1 cellular context compared by ENCODE assay signal in the genomic region with DNA sequence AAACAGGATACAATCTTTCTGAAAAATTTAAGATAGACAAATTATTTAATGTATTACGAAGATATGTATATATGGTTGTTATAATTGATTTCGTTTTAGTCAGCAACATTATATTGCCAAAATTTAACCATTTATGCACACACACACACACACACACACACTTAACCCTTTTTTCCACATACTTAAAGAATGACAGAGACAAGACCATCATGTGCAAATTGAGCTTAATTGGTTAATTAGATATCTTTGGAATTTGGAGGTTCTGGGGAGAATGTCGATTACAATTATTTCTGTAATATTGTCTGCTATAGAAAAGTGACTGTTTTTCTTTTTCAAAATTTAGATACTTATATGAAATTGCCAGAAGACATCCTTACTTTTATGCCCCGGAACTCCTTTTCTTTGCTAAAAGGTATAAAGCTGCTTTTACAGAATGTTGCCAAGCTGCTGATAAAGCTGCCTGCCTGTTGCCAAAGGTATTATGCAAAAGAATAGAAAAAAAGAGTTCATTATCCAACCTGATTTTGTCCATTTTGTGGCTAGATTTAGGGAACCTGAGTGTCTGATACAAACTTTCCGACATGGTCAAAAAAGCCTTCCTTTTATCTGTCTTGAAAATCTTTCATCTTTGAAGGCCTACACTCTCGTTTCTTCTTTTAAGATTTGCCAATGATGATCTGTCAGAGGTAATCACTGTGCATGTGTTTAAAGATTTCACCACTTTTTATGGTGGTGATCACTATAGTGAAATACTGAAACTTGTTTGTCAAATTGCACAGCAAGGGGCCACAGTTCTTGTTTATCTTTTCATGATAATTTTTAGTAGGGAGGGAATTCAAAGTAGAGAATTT.
TF ChIP-seq lines count a peak whose summit lies in the region.

No MANE protein-coding gene starts in this region.

TF ChIP-seq in HepG2, 621 proteins besides CTCF, POLR2A, EP300 and RAD21 (continued from another document):
- no peak for TF ChIP-seq ZNF280D (CRISPR knock-in tag; IDR thresholded peaks at IDR 0.05)
- TF ChIP-seq RBFOX2 (IDR thresholded peaks at IDR 0.05; ENCODE audit: low read depth, low read length), result peak; percentile 73
- TF ChIP-seq BCL6 (CRISPR knock-in tag; IDR thresholded peaks at IDR 0.05), result peak; percentile 8; the same call in 1 of the 2 replicates
- 0 out of 2 replicates have a peak, but pooled peaks have one; percentile 29 for TF ChIP-seq KAT8 (CRISPR knock-in tag; IDR thresholded peaks at IDR 0.05)
- no peak for TF ChIP-seq XRCC5 (optimal IDR thresholded peaks at IDR 0.05; ENCODE audit: low read length)
- TF ChIP-seq PHF5A (CRISPR knock-in tag; IDR thresholded peaks at IDR 0.05; ENCODE audit: low read depth, unreplicated experiment), result peak; percentile 87
- peak; percentile 74 for TF ChIP-seq POLR2AphosphoS5 (IDR thresholded peaks at IDR 0.05; ENCODE audit: low read depth, low read length)
- TF ChIP-seq, protein P1, sequence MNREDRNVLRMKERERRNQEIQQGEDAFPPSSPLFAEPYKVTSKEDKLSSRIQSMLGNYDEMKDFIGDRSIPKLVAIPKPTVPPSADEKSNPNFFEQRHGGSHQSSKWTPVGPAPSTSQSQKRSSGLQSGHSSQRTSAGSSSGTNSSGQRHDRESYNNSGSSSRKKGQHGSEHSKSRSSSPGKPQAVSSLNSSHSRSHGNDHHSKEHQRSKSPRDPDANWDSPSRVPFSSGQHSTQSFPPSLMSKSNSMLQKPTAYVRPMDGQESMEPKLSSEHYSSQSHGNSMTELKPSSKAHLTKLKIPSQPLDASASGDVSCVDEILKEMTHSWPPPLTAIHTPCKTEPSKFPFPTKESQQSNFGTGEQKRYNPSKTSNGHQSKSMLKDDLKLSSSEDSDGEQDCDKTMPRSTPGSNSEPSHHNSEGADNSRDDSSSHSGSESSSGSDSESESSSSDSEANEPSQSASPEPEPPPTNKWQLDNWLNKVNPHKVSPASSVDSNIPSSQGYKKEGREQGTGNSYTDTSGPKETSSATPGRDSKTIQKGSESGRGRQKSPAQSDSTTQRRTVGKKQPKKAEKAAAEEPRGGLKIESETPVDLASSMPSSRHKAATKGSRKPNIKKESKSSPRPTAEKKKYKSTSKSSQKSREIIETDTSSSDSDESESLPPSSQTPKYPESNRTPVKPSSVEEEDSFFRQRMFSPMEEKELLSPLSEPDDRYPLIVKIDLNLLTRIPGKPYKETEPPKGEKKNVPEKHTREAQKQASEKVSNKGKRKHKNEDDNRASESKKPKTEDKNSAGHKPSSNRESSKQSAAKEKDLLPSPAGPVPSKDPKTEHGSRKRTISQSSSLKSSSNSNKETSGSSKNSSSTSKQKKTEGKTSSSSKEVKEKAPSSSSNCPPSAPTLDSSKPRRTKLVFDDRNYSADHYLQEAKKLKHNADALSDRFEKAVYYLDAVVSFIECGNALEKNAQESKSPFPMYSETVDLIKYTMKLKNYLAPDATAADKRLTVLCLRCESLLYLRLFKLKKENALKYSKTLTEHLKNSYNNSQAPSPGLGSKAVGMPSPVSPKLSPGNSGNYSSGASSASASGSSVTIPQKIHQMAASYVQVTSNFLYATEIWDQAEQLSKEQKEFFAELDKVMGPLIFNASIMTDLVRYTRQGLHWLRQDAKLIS (CRISPR knock-in tag; IDR thresholded peaks at IDR 0.05), result peak; percentile 87; the same call in 1 of the 2 replicates
- TF ChIP-seq REST (IDR thresholded peaks at IDR 0.05; ENCODE audit: borderline replicate concordance in 1 of 2, low read depth in 1 of 2, low read length in 2 of 2), result 0 out of 4 replicates have a peak, but pooled peaks of 1 of the 2 experiments have one; percentile 12
- 0 out of 2 replicates have a peak, but pooled peaks have one; percentile 50 for TF ChIP-seq ZSCAN5A (CRISPR knock-in tag; IDR thresholded peaks at IDR 0.05; ENCODE audit: borderline replicate concordance)
- TF ChIP-seq CREB1 (IDR thresholded peaks at IDR 0.05), result no peak
- peak; percentile 40; the same call in 1 of the 2 replicates for TF ChIP-seq CREB1 (CRISPR knock-in tag; IDR thresholded peaks at IDR 0.05)
- 0 out of 2 replicates have a peak, but pooled peaks have one; percentile 14 for TF ChIP-seq TARDBP (CRISPR knock-in tag; IDR thresholded peaks at IDR 0.05)
- TF ChIP-seq SMYD3 (CRISPR knock-in tag; IDR thresholded peaks at IDR 0.05), result 0 out of 2 replicates have a peak, but pooled peaks have one; percentile 35
- 0 out of 2 replicates have a peak, but pooled peaks have one; percentile 87 for TF ChIP-seq SSRP1 (CRISPR knock-in tag; IDR thresholded peaks at IDR 0.05)
- TF ChIP-seq ATM (IDR thresholded peaks at IDR 0.05; ENCODE audit: borderline replicate concordance), result no peak
- no peak for TF ChIP-seq NAIF1 (CRISPR knock-in tag; IDR thresholded peaks at IDR 0.05; ENCODE audit: borderline replicate concordance)
- TF ChIP-seq ZKSCAN8 (CRISPR knock-in tag; IDR thresholded peaks at IDR 0.05; ENCODE audit: borderline replicate concordance), result no peak
- TF ChIP-seq SAP130 (CRISPR knock-in tag; IDR thresholded peaks at IDR 0.05; ENCODE audit: low read depth), result 0 out of 2 replicates have a peak, but pooled peaks have one; percentile 13
- TF ChIP-seq NR3C1 (CRISPR knock-in tag; IDR thresholded peaks at IDR 0.05), result no peak
- 0 out of 2 replicates have a peak, but pooled peaks have one; percentile 26 for TF ChIP-seq MIXL1 (CRISPR knock-in tag; IDR thresholded peaks at IDR 0.05)
- peak; percentile 53; the same call in 1 of the 2 replicates for TF ChIP-seq IRX3 (CRISPR knock-in tag; IDR thresholded peaks at IDR 0.05; ENCODE audit: borderline replicate concordance, low read depth)
- peak; percentile 38; the same call in 1 of the 2 replicates for TF ChIP-seq KDM5A (IDR thresholded peaks at IDR 0.05; ENCODE audit: borderline replicate concordance, low read length)
- TF ChIP-seq ZNF225 (CRISPR knock-in tag; IDR thresholded peaks at IDR 0.05), result no peak
- no peak for TF ChIP-seq ZNF33B (CRISPR knock-in tag; IDR thresholded peaks at IDR 0.05)
- peak; percentile 32; the same call in 1 of the 2 replicates for TF ChIP-seq PHF8 (CRISPR knock-in tag; IDR thresholded peaks at IDR 0.05)
- TF ChIP-seq, protein P2, sequence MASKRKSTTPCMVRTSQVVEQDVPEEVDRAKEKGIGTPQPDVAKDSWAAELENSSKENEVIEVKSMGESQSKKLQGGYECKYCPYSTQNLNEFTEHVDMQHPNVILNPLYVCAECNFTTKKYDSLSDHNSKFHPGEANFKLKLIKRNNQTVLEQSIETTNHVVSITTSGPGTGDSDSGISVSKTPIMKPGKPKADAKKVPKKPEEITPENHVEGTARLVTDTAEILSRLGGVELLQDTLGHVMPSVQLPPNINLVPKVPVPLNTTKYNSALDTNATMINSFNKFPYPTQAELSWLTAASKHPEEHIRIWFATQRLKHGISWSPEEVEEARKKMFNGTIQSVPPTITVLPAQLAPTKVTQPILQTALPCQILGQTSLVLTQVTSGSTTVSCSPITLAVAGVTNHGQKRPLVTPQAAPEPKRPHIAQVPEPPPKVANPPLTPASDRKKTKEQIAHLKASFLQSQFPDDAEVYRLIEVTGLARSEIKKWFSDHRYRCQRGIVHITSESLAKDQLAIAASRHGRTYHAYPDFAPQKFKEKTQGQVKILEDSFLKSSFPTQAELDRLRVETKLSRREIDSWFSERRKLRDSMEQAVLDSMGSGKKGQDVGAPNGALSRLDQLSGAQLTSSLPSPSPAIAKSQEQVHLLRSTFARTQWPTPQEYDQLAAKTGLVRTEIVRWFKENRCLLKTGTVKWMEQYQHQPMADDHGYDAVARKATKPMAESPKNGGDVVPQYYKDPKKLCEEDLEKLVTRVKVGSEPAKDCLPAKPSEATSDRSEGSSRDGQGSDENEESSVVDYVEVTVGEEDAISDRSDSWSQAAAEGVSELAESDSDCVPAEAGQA (IDR thresholded peaks at IDR 0.05; ENCODE audit: low read depth), result no peak
- TF ChIP-seq, protein P2 (CRISPR knock-in tag; IDR thresholded peaks at IDR 0.05; ENCODE audit: borderline replicate concordance), result peak; percentile 61; the same call in 1 of the 2 replicates
- TF ChIP-seq PAF1 (CRISPR knock-in tag; IDR thresholded peaks at IDR 0.05), result peak; percentile 95
- TF ChIP-seq FOSL2 (CRISPR knock-in tag; IDR thresholded peaks at IDR 0.05), result no peak
TF ChIP-seq in HepG2: peak in this region for 34.
